8 cellular contexts compared by ENCODE assay signal in genomic region chr14:102524451-102525212, GRCh38. TPM values are rescaled to one million over a fixed set of nuclear protein-coding genes. Genes with fewer than 3 reads are reported as not detected.
DNase-seq lines count a peak whose midpoint lies in the region; TF ChIP-seq lines count a peak whose summit lies in the region.

No MANE protein-coding gene starts in this region.

- TF ChIP-seq CTCF in fibroblast of the aortic adventitia (IDR thresholded peaks at IDR 0.05; ENCODE audit: insufficient read depth, low read length) (peak; percentile 94), nephron (IDR thresholded peaks at IDR 0.05; ENCODE audit: unreplicated experiment in 3 of 3) (peak; percentile 99)

- peak overlapping the region; percentile 84 for H3K4me2 ChIP-seq in GM23248 (ENCODE audit: unreplicated experiment)

- peak overlapping the region; percentile 53 for H3K27ac ChIP-seq in GM23248

- H3K4me1 ChIP-seq in GM23248 (ENCODE audit: insufficient read depth): peaks cover 5% of the 10 kb centered on the region; the same call in 1 of the 2 replicates

- H3K9me3 Mint-ChIP-seq in activated T-helper 2 cell treated with anti-CD3 and anti-CD28 coated beads, Interferon-gamma antibody, Interleukin-2, Interleukin-4, amounts not matched to agents 10 μg/mL and 5 μg/mL and 100 μg/mL, durations not matched to agents 14 hours and 24 hours and 36 hours: no peaks in the 10 kb centered on the region
- H3K9me3 Mint-ChIP-seq in nephron: no peaks in the 10 kb centered on the region
- H3K9me3 Mint-ChIP-seq in stimulated activated naive CD8-positive, alpha-beta T cell treated with anti-CD3 and anti-CD28 coated beads, Interleukin-15, Interleukin-2, amounts not matched to agents 100 ng/mL and 50 ng/mL, for 24 hours: no peaks in the 10 kb centered on the region

- H3K79me2 ChIP-seq in GM23248 (ENCODE audit: insufficient read depth): no peaks in the 10 kb centered on the region

- no peaks in the 10 kb centered on the region for H3K36me3 ChIP-seq in GM23248 (ENCODE audit: low read depth)

- H3K36me3 Mint-ChIP-seq in activated T-helper 2 cell treated with anti-CD3 and anti-CD28 coated beads, Interferon-gamma antibody, Interleukin-2, Interleukin-4, amounts not matched to agents 10 μg/mL and 5 μg/mL and 100 μg/mL, durations not matched to agents 14 hours and 24 hours and 36 hours (ENCODE audit: low read depth): no peaks in the 10 kb centered on the region
- no peaks in the 10 kb centered on the region for H3K36me3 Mint-ChIP-seq in nephron (ENCODE audit: low read depth)
- no peaks in the 10 kb centered on the region for H3K36me3 Mint-ChIP-seq in stimulated activated naive CD8-positive, alpha-beta T cell treated with anti-CD3 and anti-CD28 coated beads, Interleukin-15, Interleukin-2, amounts not matched to agents 100 ng/mL and 50 ng/mL, for 24 hours (ENCODE audit: low read depth)

- peaks cover 5% of the 10 kb centered on the region; the same call in 1 of the 2 replicates for H3F3A ChIP-seq in GM23248 (ENCODE audit: insufficient read depth)

- H3K4me3 ChIP-seq in GM23248 (peak overlapping the region; percentile 76), fibroblast of the aortic adventitia (ENCODE audit: low read depth, low read length) (peak overlapping the region; percentile 84)

- H3K4me1 Mint-ChIP-seq in activated T-helper 2 cell treated with anti-CD3 and anti-CD28 coated beads, Interferon-gamma antibody, Interleukin-2, Interleukin-4, amounts not matched to agents 10 μg/mL and 5 μg/mL and 100 μg/mL, durations not matched to agents 14 hours and 24 hours and 36 hours (ENCODE audit: low read depth): peaks cover 15% of the 10 kb centered on the region
- peaks cover 21% of the 10 kb centered on the region for H3K4me1 Mint-ChIP-seq in nephron
- H3K4me1 Mint-ChIP-seq in stimulated activated naive CD8-positive, alpha-beta T cell treated with anti-CD3 and anti-CD28 coated beads, Interleukin-15, Interleukin-2, amounts not matched to agents 100 ng/mL and 50 ng/mL, for 24 hours (ENCODE audit: low read depth): peaks cover 30% of the 10 kb centered on the region

- H3K27me3 ChIP-seq in GM23248 (replicated peaks; ENCODE audit: insufficient read depth): no peaks in the 10 kb centered on the region

- intact Hi-C loops in activated T-helper 2 cell treated with anti-CD3 and anti-CD28 coated beads, Interferon-gamma antibody, Interleukin-2, Interleukin-4, amounts not matched to agents 10 μg/mL and 5 μg/mL and 100 μg/mL, durations not matched to agents 14 hours and 24 hours and 36 hours (cut with micrococcal nuclease): loop anchor here (1.0 to 2.0 kb wide), 3 partner anchors 15 to 70 kb away; partner anchors contain the start of gene ANKRD9

- no peaks in the 10 kb centered on the region for H4K20me1 ChIP-seq in GM23248 (ENCODE audit: insufficient read depth)

- in situ Hi-C loops in GM23248 (cut with MboI): no loop called here

- no peaks in the 10 kb centered on the region for H3K27me3 Mint-ChIP-seq in activated T-helper 2 cell treated with anti-CD3 and anti-CD28 coated beads, Interferon-gamma antibody, Interleukin-2, Interleukin-4, amounts not matched to agents 10 μg/mL and 5 μg/mL and 100 μg/mL, durations not matched to agents 14 hours and 24 hours and 36 hours (ENCODE audit: low read depth)
- H3K27me3 Mint-ChIP-seq in nephron (ENCODE audit: low read depth): peaks cover 4% of the 10 kb centered on the region
- no peaks in the 10 kb centered on the region for H3K27me3 Mint-ChIP-seq in stimulated activated naive CD8-positive, alpha-beta T cell treated with anti-CD3 and anti-CD28 coated beads, Interleukin-15, Interleukin-2, amounts not matched to agents 100 ng/mL and 50 ng/mL, for 24 hours

- 1 to 2% methylated on average over 32 of the region's 32 CpGs for WGBS in GM23248 (ENCODE audit: low coverage in 1 of 2, low lambda C conversion rate in 2 of 2, missing lambda C conversion rate in 2 of 2), 2 experiments

- H3K27ac Mint-ChIP-seq in activated T-helper 2 cell treated with anti-CD3 and anti-CD28 coated beads, Interferon-gamma antibody, Interleukin-2, Interleukin-4, amounts not matched to agents 10 μg/mL and 5 μg/mL and 100 μg/mL, durations not matched to agents 14 hours and 24 hours and 36 hours: peak overlapping the region; percentile 90
- H3K27ac Mint-ChIP-seq in nephron: peak overlapping the region; percentile 95 to 98 (median 97)
- H3K27ac Mint-ChIP-seq in stimulated activated naive CD8-positive, alpha-beta T cell treated with anti-CD3 and anti-CD28 coated beads, Interleukin-15, Interleukin-2, amounts not matched to agents 100 ng/mL and 50 ng/mL, for 24 hours: peak overlapping the region; percentile 61

- H2AFZ ChIP-seq in GM23248: peak overlapping the region; percentile 84

- peak overlapping the region; percentile 68 for H3K9ac ChIP-seq in GM23248

- peak overlapping the region; percentile 94 for H3K4me3 Mint-ChIP-seq in activated T-helper 2 cell treated with anti-CD3 and anti-CD28 coated beads, Interferon-gamma antibody, Interleukin-2, Interleukin-4, amounts not matched to agents 10 μg/mL and 5 μg/mL and 100 μg/mL, durations not matched to agents 14 hours and 24 hours and 36 hours (ENCODE audit: low read depth)
- peak overlapping the region; percentile 92 to 98 (median 96) for H3K4me3 Mint-ChIP-seq in nephron
- peak overlapping the region; percentile 82 for H3K4me3 Mint-ChIP-seq in stimulated activated naive CD8-positive, alpha-beta T cell treated with anti-CD3 and anti-CD28 coated beads, Interleukin-15, Interleukin-2, amounts not matched to agents 100 ng/mL and 50 ng/mL, for 24 hours

- H3K9me3 ChIP-seq in GM23248 (ENCODE audit: low read depth): no peaks in the 10 kb centered on the region

- no peaks in the 10 kb centered on the region for H3K9me2 ChIP-seq in GM23248 (ENCODE audit: insufficient read depth)

- peak; percentile 99 for DNase-seq in EH (ENCODE audit: low read depth)
- peak; percentile 100 for DNase-seq in GM23248
- peak; percentile 98 for DNase-seq in Kasumi-1 (lab: John Stamatoyannopoulos, UW)
- peak; percentile 96 for DNase-seq in RPMI7951 (ENCODE audit: low read depth)
- peak; percentile 95 for DNase-seq in activated T-helper 2 cell treated with anti-CD3 and anti-CD28 coated beads, Interferon-gamma antibody, Interleukin-2, Interleukin-4, amounts not matched to agents 10 μg/mL and 5 μg/mL and 100 μg/mL, durations not matched to agents 14 hours and 24 hours and 36 hours (ENCODE audit: low spot score)
- DNase-seq in fibroblast of the aortic adventitia (ENCODE audit: low read depth): peak; percentile 98

RNA-seq across cellular contexts. Expression of gene ANKRD9, which starts 15.1 kb away (rescaled TPM):
- total RNA-seq in GM23248 (2014; rRNA removed; shearing (Covaris generic)): 14.9 and 22.8 TPM in 2 replicates
- 2.1 and 2.3 TPM in 2 replicates for polyA plus RNA-seq in GM23248 (2016; fragmentation: Nextera tagmentation; extraction: Ambion mirVana)
- total RNA-seq in RPMI7951 (2014; rRNA removed; shearing (Covaris generic)): 6.8 and 14.0 TPM in 2 replicates
- 16.9 and 17.0 TPM in 2 replicates for total RNA-seq in activated T-helper 2 cell treated with anti-CD3 and anti-CD28 coated beads, Interferon-gamma antibody, Interleukin-2, Interleukin-4, amounts not matched to agents 10 μg/mL and 5 μg/mL and 100 μg/mL, durations not matched to agents 14 hours and 24 hours and 36 hours
- total RNA-seq in fibroblast of the aortic adventitia (ENCODE audit: low replicate concordance): 16.2 and 37.5 TPM in 2 replicates

Comparison
In these comparisons a context has a peak if more than half of its experiments do, and no peak if none do; other contexts are left out.
1. Peak in every context shown above with its lines: DNase-seq, H3K4me3 ChIP-seq and H3K27ac ChIP-seq.